ENCODE assay signal across 18 cellular contexts in genomic region chr2:68418855-68419254, GRCh38. TPM values are rescaled to one million over a fixed set of nuclear protein-coding genes. Genes with fewer than 3 reads are reported as not detected.
A peak's percentile ranks its signal among the peaks of the same experiment; 100 is the strongest.
DNase-seq lines count a peak whose midpoint lies in the region; ATAC-seq and TF ChIP-seq lines count a peak whose summit lies in the region.
"Had no signal": no experiment of that assay in that cellular context is flagged by ENCODE, and none has a peak within 500 bp of the region (broad histone marks: within the 10 kb centered on the region; RNA-seq: fewer than 3 reads in every experiment).

No MANE protein-coding gene starts in this region.

- no peak overlapping the region for H3K27ac Mint-ChIP-seq in WTC11
- H3K27ac Mint-ChIP-seq: activated T-helper 2 cell treated with anti-CD3 and anti-CD28 coated beads, Interferon-gamma antibody, Interleukin-2, Interleukin-4, amounts not matched to agents 10 μg/mL and 5 μg/mL and 100 μg/mL, durations not matched to agents 14 hours and 24 hours and 36 hours; T-helper 2 cell treated with Interferon-gamma antibody and Interleukin-4, amounts not matched to agents 5 μg/mL and 100 μg/mL, for 36 hours; type B pancreatic cell had no signal

- peaks cover 21% of the 10 kb centered on the region for H3K4me1 Mint-ChIP-seq in WTC11

- H3K9me3 ChIP-seq in mucosa of descending colon, result no peaks in the 10 kb centered on the region
- H3K9me3 ChIP-seq: psoas muscle had no signal

- POLR2A ChIA-PET in WTC11 (lab: Charles Lee), result no interaction called here

- TF ChIP-seq CTCF in GM12872 (IDR thresholded peaks at IDR 0.05; ENCODE audit: insufficient read depth, low read depth, low read length) (peak; percentile 38; the same call in 1 of the 3 replicates), WTC11 (IDR thresholded peaks at IDR 0.05) (no peak), mucosa of descending colon (IDR thresholded peaks at IDR 0.05) (no peak), foreskin fibroblast (IDR thresholded peaks at IDR 0.05; ENCODE audit: low read depth, low read length) (no peak), brain microvascular endothelial cell (IDR thresholded peaks at IDR 0.05; ENCODE audit: low read depth, low read length, missing control alignments) (no peak)

- H3K9me3 Mint-ChIP-seq in WTC11, result no peaks in the 10 kb centered on the region
- H3K9me3 Mint-ChIP-seq: activated T-helper 2 cell treated with anti-CD3 and anti-CD28 coated beads, Interferon-gamma antibody, Interleukin-2, Interleukin-4, amounts not matched to agents 10 μg/mL and 5 μg/mL and 100 μg/mL, durations not matched to agents 14 hours and 24 hours and 36 hours; T-helper 2 cell treated with Interferon-gamma antibody and Interleukin-4, amounts not matched to agents 5 μg/mL and 100 μg/mL, for 36 hours had no signal

- in situ Hi-C loops in brain microvascular endothelial cell (cut with HindIII; ENCODE audit: low pct_ligation_motif_present, low sequenced_read_pairs), result no loop called here

- CTCF ChIA-PET in WTC11 (lab: Charles Lee), result interaction anchor here (0.9 kb wide), 1 partner anchor 14 kb away, joined by 6 read pairs; no protein-coding TSS in a partner anchor

- H3K36me3 Mint-ChIP-seq in WTC11, result no peaks in the 10 kb centered on the region
- H3K36me3 Mint-ChIP-seq: type B pancreatic cell had no signal

- intact Hi-C loops in mucosa of descending colon (cut with DNase I, micrococcal nuclease), result no loop called here

- H3K4me1 ChIP-seq in mucosa of descending colon (ENCODE audit: low read depth), result no peaks in the 10 kb centered on the region
- H3K4me1 ChIP-seq: foreskin keratinocyte, psoas muscle had no signal

- no peak overlapping the region for H3K4me3 ChIP-seq in mucosa of descending colon
- H3K4me3 ChIP-seq in foreskin fibroblast (ENCODE audit: low read depth in 1 of 2, low read length in 2 of 2), result no peak overlapping the region
- no peak overlapping the region for H3K4me3 ChIP-seq in brain microvascular endothelial cell (ENCODE audit: low read depth, low read length)
- H3K4me3 ChIP-seq: psoas muscle had no signal

- H3K36me3 ChIP-seq in mucosa of descending colon (ENCODE audit: low read depth) (no peaks in the 10 kb centered on the region), brain microvascular endothelial cell (replicated peaks) (no peaks in the 10 kb centered on the region)

- DNase-seq in WTC11 (ENCODE audit: low spot score), result peak; percentile 23
- no peak for DNase-seq in mucosa of descending colon
- no peak for DNase-seq in foreskin fibroblast
- DNase-seq in activated CD4-positive, alpha-beta T cell treated with anti-CD3 and anti-CD28 coated beads, Interleukin-2, amount 50 U/mL, for 4 hours, result no peak
- DNase-seq in brain microvascular endothelial cell, result no peak
- no peak for DNase-seq in activated CD4-positive, CD25-positive, alpha-beta regulatory T cell (lab: John Stamatoyannopoulos, UW)
- DNase-seq: DMS79 treated with DMSO at 0.1 percent for 48 hours, foreskin keratinocyte, NCI-H187, NCI-H526, psoas muscle had no signal

- H3K4me3 Mint-ChIP-seq in WTC11, result no peak overlapping the region
- H3K4me3 Mint-ChIP-seq: T-helper 2 cell treated with Interferon-gamma antibody and Interleukin-4, amounts not matched to agents 5 μg/mL and 100 μg/mL, for 36 hours; type B pancreatic cell had no signal

- no peaks in the 10 kb centered on the region for H3K27me3 Mint-ChIP-seq in WTC11 (ENCODE audit: low read depth)

- H3K27ac ChIP-seq in brain microvascular endothelial cell, result no peak overlapping the region
- H3K27ac ChIP-seq: foreskin keratinocyte, psoas muscle, RWPE1 had no signal

- ATAC-seq in HG02678 (IDR thresholded peaks at IDR 0.05; ENCODE audit: unreplicated experiment) (peak; percentile 63), WTC11 (peak; percentile 93), mucosa of descending colon (peak; percentile 14)
- ATAC-seq: foreskin keratinocyte, psoas muscle had no signal

- no peaks in the 10 kb centered on the region for H3K27me3 ChIP-seq in brain microvascular endothelial cell (replicated peaks)

TF ChIP-seq in WTC11, 78 proteins besides CTCF, POLR2A, EP300 and RAD21:
- peak; percentile 71 for TF ChIP-seq ZNF423 (CRISPR knock-in tag; IDR thresholded peaks at IDR 0.05)
- TF ChIP-seq RELA (CRISPR knock-in tag; IDR thresholded peaks at IDR 0.05; ENCODE audit: borderline replicate concordance), result no peak

RNA-seq across cellular contexts. Expression of gene FBXO48, which starts 48.2 kb away (rescaled TPM):
- total RNA-seq in WTC11 (2021) (1.3 to 1.5 TPM (median 1.3 TPM) in 3 replicates), mucosa of descending colon (1 to 10 TPM; 1.5 to 2.6 (median 1.9) TPM)

RNA-seq across cellular contexts. Expression of gene APLF, which starts 48.5 kb away (rescaled TPM):
- total RNA-seq in WTC11 (2021), result 2.7 to 4.0 TPM (median 3.9 TPM) in 3 replicates
- 1 to 10 TPM; 1.9 to 9.7 (median 2.7) TPM for total RNA-seq in mucosa of descending colon

RNA-seq across cellular contexts. Expression of gene PLEK, which starts 53.8 kb away (rescaled TPM):
- total RNA-seq in WTC11 (2021) (0.26 to 0.46 TPM (median 0.37 TPM) in 3 replicates), mucosa of descending colon (10 to 100 TPM in 2 of 3 donors, 1 to 10 TPM in 1; 4.8 to 16.0 (median 13.8) TPM)
- total RNA-seq: foreskin keratinocyte, kidney epithelial cell had no signal

Comparison
In these comparisons a context has a peak if more than half of its experiments do, and no peak if none do; other contexts are left out.
1. ATAC-seq: peak in every context shown above with its lines; median percentile 93 in WTC11; 63 in HG02678; 14 in mucosa of descending colon.